Comparison of ENCODE assay signal across 14 cellular contexts in genomic region chr9:108156270-108156998, GRCh38.
DNase-seq lines count a peak whose midpoint lies in the region; ATAC-seq, FAIRE-seq and TF ChIP-seq lines count a peak whose summit lies in the region.
"Had no signal": no experiment of that assay in that cellular context is flagged by ENCODE, and none has a peak within 500 bp of the region (broad histone marks: within the 10 kb centered on the region; RNA-seq: fewer than 3 reads in every experiment).

No MANE protein-coding gene starts in this region.

- no peaks in the 10 kb centered on the region for H3K9me3 ChIP-seq in left ventricle myocardium inferior (replicated peaks)

- intact Hi-C loops in left cardiac atrium (cut with DNase I) (no loop called here), left ventricle myocardium inferior (cut with micrococcal nuclease) (no loop called here)

- TF ChIP-seq CTCF in left ventricle myocardium inferior (IDR thresholded peaks at IDR 0.05; ENCODE audit: borderline replicate concordance) (no peak), fibroblast of villous mesenchyme (IDR thresholded peaks at IDR 0.05; ENCODE audit: insufficient read depth, low read depth, low read length) (no peak)

- ATAC-seq in left cardiac atrium, result peak in 1 of 2 donors; percentile 60
- ATAC-seq in HG03565 (IDR thresholded peaks at IDR 0.05; ENCODE audit: unreplicated experiment), result no peak
- ATAC-seq: effector memory CD8-positive, alpha-beta T cell had no signal

- no peak overlapping the region for H3K27ac ChIP-seq in left ventricle myocardium inferior (replicated peaks)
- H3K27ac ChIP-seq: VCaP had no signal

- DNase-seq in left cardiac atrium (peak; percentile 24), left ventricle myocardium inferior (no peak), RPMI7951 (ENCODE audit: low read depth) (peak; percentile 90), fibroblast of villous mesenchyme (ENCODE audit: low read depth) (peak; percentile 88), HTR-8/SVneo (ENCODE audit: insufficient read length, low spot score) (no peak), superior temporal gyrus (ENCODE audit: extremely low spot score) (no peak), NCI-H2171 (lab: John Stamatoyannopoulos, UW) (no peak)
- DNase-seq: activated T-cell treated with anti-CD3 and anti-CD28 coated beads, Interleukin-2, amount 50 U/mL, for 1 hour; aorta; effector memory CD8-positive, alpha-beta T cell; NCI-H2029 treated with DMSO at 0.1 percent for 48 hours; right cardiac atrium had no signal

- peaks cover 4% of the 10 kb centered on the region for H3K4me1 ChIP-seq in left ventricle myocardium inferior

- no peaks in the 10 kb centered on the region for H3K27me3 ChIP-seq in left ventricle myocardium inferior (ENCODE audit: low read depth)

- H3K4me3 ChIP-seq in left ventricle myocardium inferior (no peak overlapping the region), fibroblast of villous mesenchyme (ENCODE audit: low read depth, low read length) (no peak overlapping the region)

- FAIRE-seq in HTR-8/SVneo (lab: Jason Lieb, UNC), result no peak

- H3K36me3 ChIP-seq in left ventricle myocardium inferior, result no peaks in the 10 kb centered on the region

Comparison
In these comparisons a context has a peak if more than half of its experiments do, and no peak if none do; other contexts are left out.
1. DNase-seq: peak in left cardiac atrium (single experiment), RPMI7951 (single experiment) and fibroblast of villous mesenchyme (single experiment); none in left ventricle myocardium inferior (single experiment), HTR-8/SVneo (single experiment), superior temporal gyrus (single experiment) and NCI-H2171 (single experiment).